ENCODE assay signal across 1 cellular context in the genomic region with DNA sequence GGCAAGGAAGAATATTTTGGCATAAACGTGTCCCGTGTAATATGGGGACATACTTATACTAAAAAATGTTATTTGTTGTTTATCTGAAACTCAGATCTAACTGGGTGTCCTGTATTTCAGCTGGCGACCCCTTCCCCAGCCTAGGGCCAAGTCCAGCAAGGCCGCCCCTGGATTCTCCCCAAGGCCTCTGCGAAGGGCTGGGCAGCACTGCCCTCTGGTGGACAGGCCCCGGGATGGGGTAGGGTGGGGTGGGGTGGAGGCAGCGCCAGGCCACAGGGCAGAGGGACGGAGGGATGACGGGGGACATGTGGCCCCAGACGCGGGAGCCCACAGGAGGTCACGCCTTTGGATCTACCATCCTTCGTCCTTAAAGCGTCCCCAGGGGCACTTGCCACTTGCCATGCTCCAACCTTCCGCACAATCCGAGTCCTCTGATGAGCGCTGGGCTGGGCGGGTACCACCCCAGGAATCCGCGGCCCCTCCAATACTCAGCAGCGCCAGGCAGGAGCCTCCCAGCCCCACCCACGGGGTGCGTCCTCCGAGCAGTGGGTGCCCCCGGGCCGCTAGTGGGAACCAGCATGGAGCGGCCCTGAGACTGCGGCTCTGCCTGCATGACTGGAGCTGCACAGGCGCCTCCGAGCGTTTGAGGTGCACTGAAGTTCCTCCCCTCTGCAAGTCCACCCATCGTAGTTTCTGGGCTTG.
TF ChIP-seq lines count a peak whose summit lies in the region.

No MANE protein-coding gene starts in this region.

TF ChIP-seq in HepG2, 621 proteins besides CTCF, POLR2A, EP300 and RAD21 (continued from another document):
- no peak for TF ChIP-seq FOXA1 (IDR thresholded peaks at IDR 0.05)
- TF ChIP-seq FOXA1 (CRISPR knock-in tag; IDR thresholded peaks at IDR 0.05), result no peak
- no peak for TF ChIP-seq ZNF747 (CRISPR knock-in tag; IDR thresholded peaks at IDR 0.05; ENCODE audit: borderline replicate concordance)
- no peak for TF ChIP-seq ZNF275 (CRISPR knock-in tag; IDR thresholded peaks at IDR 0.05; ENCODE audit: borderline replicate concordance)
- no peak for TF ChIP-seq TCF7L2 (IDR thresholded peaks at IDR 0.05; ENCODE audit: low read depth, low read length)
- no peak for TF ChIP-seq ZFP36L2 (CRISPR knock-in tag; IDR thresholded peaks at IDR 0.05)
- TF ChIP-seq, protein P1, sequence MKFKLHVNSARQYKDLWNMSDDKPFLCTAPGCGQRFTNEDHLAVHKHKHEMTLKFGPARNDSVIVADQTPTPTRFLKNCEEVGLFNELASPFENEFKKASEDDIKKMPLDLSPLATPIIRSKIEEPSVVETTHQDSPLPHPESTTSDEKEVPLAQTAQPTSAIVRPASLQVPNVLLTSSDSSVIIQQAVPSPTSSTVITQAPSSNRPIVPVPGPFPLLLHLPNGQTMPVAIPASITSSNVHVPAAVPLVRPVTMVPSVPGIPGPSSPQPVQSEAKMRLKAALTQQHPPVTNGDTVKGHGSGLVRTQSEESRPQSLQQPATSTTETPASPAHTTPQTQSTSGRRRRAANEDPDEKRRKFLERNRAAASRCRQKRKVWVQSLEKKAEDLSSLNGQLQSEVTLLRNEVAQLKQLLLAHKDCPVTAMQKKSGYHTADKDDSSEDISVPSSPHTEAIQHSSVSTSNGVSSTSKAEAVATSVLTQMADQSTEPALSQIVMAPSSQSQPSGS (CRISPR knock-in tag; IDR thresholded peaks at IDR 0.05), result no peak
- no peak for TF ChIP-seq CERS6 (CRISPR knock-in tag; IDR thresholded peaks at IDR 0.05)
- 0 out of 2 replicates have a peak, but pooled peaks have one; percentile 4 for TF ChIP-seq PHF21A (CRISPR knock-in tag; IDR thresholded peaks at IDR 0.05)
- TF ChIP-seq, protein P2, sequence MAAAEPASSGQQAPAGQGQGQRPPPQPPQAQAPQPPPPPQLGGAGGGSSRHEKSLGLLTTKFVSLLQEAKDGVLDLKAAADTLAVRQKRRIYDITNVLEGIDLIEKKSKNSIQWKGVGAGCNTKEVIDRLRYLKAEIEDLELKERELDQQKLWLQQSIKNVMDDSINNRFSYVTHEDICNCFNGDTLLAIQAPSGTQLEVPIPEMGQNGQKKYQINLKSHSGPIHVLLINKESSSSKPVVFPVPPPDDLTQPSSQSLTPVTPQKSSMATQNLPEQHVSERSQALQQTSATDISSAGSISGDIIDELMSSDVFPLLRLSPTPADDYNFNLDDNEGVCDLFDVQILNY (CRISPR knock-in tag; conservative IDR thresholded peaks at IDR 0.05), result no peak
- TF ChIP-seq NKX3-1 (CRISPR knock-in tag; IDR thresholded peaks at IDR 0.05), result no peak
- no peak for TF ChIP-seq FOXP1 (IDR thresholded peaks at IDR 0.05)
- no peak for TF ChIP-seq FOXP1 (CRISPR knock-in tag; IDR thresholded peaks at IDR 0.05)
- no peak for TF ChIP-seq HNF1B (CRISPR knock-in tag; IDR thresholded peaks at IDR 0.05)
- TF ChIP-seq JDP2 (CRISPR knock-in tag; IDR thresholded peaks at IDR 0.05; ENCODE audit: borderline replicate concordance), result no peak
- no peak for TF ChIP-seq ZBTB14 (CRISPR knock-in tag; IDR thresholded peaks at IDR 0.05)
- TF ChIP-seq ZBTB21 (CRISPR knock-in tag; IDR thresholded peaks at IDR 0.05), result no peak
- TF ChIP-seq FOXM1 (CRISPR knock-in tag; IDR thresholded peaks at IDR 0.05), result no peak
- no peak for TF ChIP-seq NFIB (CRISPR knock-in tag; IDR thresholded peaks at IDR 0.05; ENCODE audit: borderline replicate concordance)
- TF ChIP-seq ZBTB49 (CRISPR knock-in tag; IDR thresholded peaks at IDR 0.05; ENCODE audit: borderline replicate concordance), result no peak
- no peak for TF ChIP-seq ZNF703 (CRISPR knock-in tag; IDR thresholded peaks at IDR 0.05; ENCODE audit: borderline replicate concordance)
- peak; percentile 70 for TF ChIP-seq ZNF263 (CRISPR knock-in tag; IDR thresholded peaks at IDR 0.05)
- no peak for TF ChIP-seq JUN (CRISPR knock-in tag; IDR thresholded peaks at IDR 0.05)
- no peak for TF ChIP-seq KAT2B (IDR thresholded peaks at IDR 0.05; ENCODE audit: borderline replicate concordance, low read depth, low read length)
- TF ChIP-seq, protein P3, sequence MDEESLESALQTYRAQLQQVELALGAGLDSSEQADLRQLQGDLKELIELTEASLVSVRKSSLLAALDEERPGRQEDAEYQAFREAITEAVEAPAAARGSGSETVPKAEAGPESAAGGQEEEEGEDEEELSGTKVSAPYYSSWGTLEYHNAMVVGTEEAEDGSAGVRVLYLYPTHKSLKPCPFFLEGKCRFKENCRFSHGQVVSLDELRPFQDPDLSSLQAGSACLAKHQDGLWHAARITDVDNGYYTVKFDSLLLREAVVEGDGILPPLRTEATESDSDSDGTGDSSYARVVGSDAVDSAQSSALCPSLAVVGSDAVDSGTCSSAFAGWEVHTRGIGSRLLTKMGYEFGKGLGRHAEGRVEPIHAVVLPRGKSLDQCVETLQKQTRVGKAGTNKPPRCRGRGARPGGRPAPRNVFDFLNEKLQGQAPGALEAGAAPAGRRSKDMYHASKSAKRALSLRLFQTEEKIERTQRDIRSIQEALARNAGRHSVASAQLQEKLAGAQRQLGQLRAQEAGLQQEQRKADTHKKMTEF (CRISPR knock-in tag; IDR thresholded peaks at IDR 0.05), result 0 out of 2 replicates have a peak, but pooled peaks have one; percentile 32
- TF ChIP-seq TBX3 (IDR thresholded peaks at IDR 0.05; ENCODE audit: borderline replicate concordance), result no peak
- TF ChIP-seq CREBL2 (CRISPR knock-in tag; IDR thresholded peaks at IDR 0.05; ENCODE audit: borderline replicate concordance), result no peak
- no peak for TF ChIP-seq THYN1 (CRISPR knock-in tag; IDR thresholded peaks at IDR 0.05; ENCODE audit: borderline replicate concordance, low read depth)
- TF ChIP-seq CBX5 (CRISPR knock-in tag; IDR thresholded peaks at IDR 0.05; ENCODE audit: borderline replicate concordance), result no peak
- TF ChIP-seq NCOA1 (CRISPR knock-in tag; IDR thresholded peaks at IDR 0.05), result no peak
